ENCODE assay signal across 25 cellular contexts in genomic region chr11:60859616-60860250, GRCh38. TPM values are rescaled to one million over a fixed set of nuclear protein-coding genes. Genes with fewer than 3 reads are reported as not detected.
DNase-seq lines count a peak whose midpoint lies in the region; ATAC-seq and TF ChIP-seq lines count a peak whose summit lies in the region.
"Had no signal": no experiment of that assay in that cellular context is flagged by ENCODE, and none has a peak within 500 bp of the region (broad histone marks: within the 10 kb centered on the region; RNA-seq: fewer than 3 reads in every experiment).

No MANE protein-coding gene starts in this region.

- H3K4me3 Mint-ChIP-seq in stimulated activated memory B cell treated with anti-CD40 and anti-IgM and Interleukin-4, amounts not matched to agents 10 μg/mL and 1 μg/mL and 100 μg/mL, for 72 hours = no peak overlapping the region
- H3K4me3 Mint-ChIP-seq: activated T-helper 1 cell treated with anti-CD3 and anti-CD28 coated beads, Interleukin-12 subunit alpha, Interleukin-12 subunit beta, Interleukin-2, Interleukin-4 antibody, amounts not matched to agents 30 ng/mL and 10 ng/mL and 1 ng/mL, durations not matched to agents 14 hours and 24 hours and 36 hours; brain; endodermal cell; stimulated activated naive CD8-positive, alpha-beta T cell treated with anti-CD3 and anti-CD28 coated beads, Interleukin-15, Interleukin-2, amounts not matched to agents 100 ng/mL and 50 ng/mL, for 24 hours had no signal

- no peak overlapping the region for H2AFZ ChIP-seq in osteoblast (ENCODE audit: low read length)

- H3K27ac ChIP-seq in KOPT-K1 (ENCODE audit: low read depth, low read length, poor library complexity, severe bottlenecking) = peak overlapping the region; percentile 3
- no peak overlapping the region for H3K27ac ChIP-seq in osteoblast (ENCODE audit: low read depth, low read length)
- H3K27ac ChIP-seq: left lung had no signal

- no peaks in the 10 kb centered on the region for H3K79me2 ChIP-seq in osteoblast (ENCODE audit: insufficient read depth, low read length)

- H3K4me2 ChIP-seq in osteoblast (ENCODE audit: insufficient read depth, low read length) = no peak overlapping the region

- H3K27ac Mint-ChIP-seq in stimulated activated memory B cell treated with anti-CD40 and anti-IgM and Interleukin-4, amounts not matched to agents 10 μg/mL and 1 μg/mL and 100 μg/mL, for 72 hours = no peak overlapping the region
- H3K27ac Mint-ChIP-seq: brain, endodermal cell had no signal

- H3K27me3 ChIP-seq in osteoblast (ENCODE audit: insufficient read depth, low read length) = peaks cover 3% of the 10 kb centered on the region

- no peaks in the 10 kb centered on the region for H4K20me1 ChIP-seq in osteoblast (ENCODE audit: insufficient read depth, low read length)

- no peaks in the 10 kb centered on the region for H3K4me1 ChIP-seq in osteoblast (ENCODE audit: insufficient read depth, low read length)
- H3K4me1 ChIP-seq: left lung had no signal

- H3K36me3 ChIP-seq in KOPT-K1 (ENCODE audit: insufficient read depth, low read length) (no peaks in the 10 kb centered on the region), osteoblast (ENCODE audit: insufficient read depth, low read length) (no peaks in the 10 kb centered on the region)
- H3K36me3 ChIP-seq: left lung had no signal

- H3K9me3 Mint-ChIP-seq in stimulated activated memory B cell treated with anti-CD40 and anti-IgM and Interleukin-4, amounts not matched to agents 10 μg/mL and 1 μg/mL and 100 μg/mL, for 72 hours = no peaks in the 10 kb centered on the region
- H3K9me3 Mint-ChIP-seq: activated T-helper 1 cell treated with anti-CD3 and anti-CD28 coated beads, Interleukin-12 subunit alpha, Interleukin-12 subunit beta, Interleukin-2, Interleukin-4 antibody, amounts not matched to agents 30 ng/mL and 10 ng/mL and 1 ng/mL, durations not matched to agents 14 hours and 24 hours and 36 hours; brain; endodermal cell; stimulated activated naive CD8-positive, alpha-beta T cell treated with anti-CD3 and anti-CD28 coated beads, Interleukin-15, Interleukin-2, amounts not matched to agents 100 ng/mL and 50 ng/mL, for 24 hours had no signal

- H3K4me1 Mint-ChIP-seq in stimulated activated memory B cell treated with anti-CD40 and anti-IgM and Interleukin-4, amounts not matched to agents 10 μg/mL and 1 μg/mL and 100 μg/mL, for 72 hours = no peaks in the 10 kb centered on the region
- H3K4me1 Mint-ChIP-seq: endodermal cell had no signal

- intact Hi-C loops in head of caudate nucleus (cut with DNase I) = no loop called here

- H3K27me3 Mint-ChIP-seq in stimulated activated memory B cell treated with anti-CD40 and anti-IgM and Interleukin-4, amounts not matched to agents 10 μg/mL and 1 μg/mL and 100 μg/mL, for 72 hours = peaks cover 8% of the 10 kb centered on the region
- H3K27me3 Mint-ChIP-seq: stimulated activated naive CD8-positive, alpha-beta T cell treated with anti-CD3 and anti-CD28 coated beads, Interleukin-15, Interleukin-2, amounts not matched to agents 100 ng/mL and 50 ng/mL, for 24 hours had no signal

- TF ChIP-seq CTCF in osteoblast (IDR thresholded peaks at IDR 0.05; ENCODE audit: extremely low read depth, low read depth, low read length) = no peak

- peak; percentile 78 for DNase-seq in Ammon's horn (ENCODE audit: low spot score)
- peak in 31 of 42 donors; percentile 28 to 80 (median 54) for DNase-seq in head of caudate nucleus
- peak; percentile 9 for DNase-seq in osteoblast (ENCODE audit: insufficient read length, low spot score, missing footprints)
- DNase-seq in iPS-NIHi7 (ENCODE audit: extremely low spot score) = no peak
- DNase-seq in DMS53 treated with DMSO at 0.1 percent for 48 hours (lab: John Stamatoyannopoulos, UW; ENCODE audit: unreplicated experiment) = no peak
- DNase-seq: ACHN; activated CD4-positive, alpha-beta T cell treated with anti-CD3 and anti-CD28 coated beads for 4 hours; DMS153; endodermal cell; NCI-H1436 treated with DMSO at 0.1 percent for 48 hours; NCI-H524 treated with DMSO at 0.1 percent for 48 hours; stimulated activated CD4-positive, alpha-beta T cell treated with anti-CD3 and anti-CD28 coated beads, Interleukin-4, amount 100 ng/mL, for 1 hour; T-helper 2 cell; trophoblast cell had no signal

- ATAC-seq in GM19351 (IDR thresholded peaks at IDR 0.05; ENCODE audit: unreplicated experiment) = no peak
- ATAC-seq in stimulated activated memory B cell treated with anti-CD40 and anti-IgM and Interleukin-4, amounts not matched to agents 10 μg/mL and 1 μg/mL and 100 μg/mL, for 72 hours = no peak
- ATAC-seq: HCT116, K562, left lung had no signal

- H3K9me3 ChIP-seq in KOPT-K1 (ENCODE audit: insufficient read depth, low read length, poor library complexity, severe bottlenecking) = no peaks in the 10 kb centered on the region
- no peaks in the 10 kb centered on the region for H3K9me3 ChIP-seq in osteoblast (ENCODE audit: low read depth, low read length)
- H3K9me3 ChIP-seq: left lung had no signal

- H3K4me3 ChIP-seq in osteoblast (ENCODE audit: insufficient read depth, low read length) = no peak overlapping the region
- H3K4me3 ChIP-seq: K562, left lung had no signal

- H3K36me3 Mint-ChIP-seq in stimulated activated memory B cell treated with anti-CD40 and anti-IgM and Interleukin-4, amounts not matched to agents 10 μg/mL and 1 μg/mL and 100 μg/mL, for 72 hours = no peaks in the 10 kb centered on the region
- H3K36me3 Mint-ChIP-seq: brain had no signal

RNA-seq across cellular contexts. Expression of gene PTGDR2, which starts 4.0 kb away (rescaled TPM):
- not detected in 2 replicates for total RNA-seq in osteoblast

RNA-seq across cellular contexts. Expression of gene ZP1, which starts 7.6 kb away (rescaled TPM):
- under 0.01 and 0.36 TPM in 2 replicates for total RNA-seq in osteoblast
- total RNA-seq: activated T-helper 1 cell treated with anti-CD3 and anti-CD28 coated beads, Interleukin-12 subunit alpha, Interleukin-12 subunit beta, Interleukin-2, Interleukin-4 antibody, amounts not matched to agents 30 ng/mL and 10 ng/mL and 1 ng/mL, durations not matched to agents 14 hours and 24 hours and 36 hours; endodermal cell; fibroblast of lung; K562; left lung; pulmonary artery endothelial cell had no signal

RNA-seq across cellular contexts. Expression of gene CCDC86, which starts 17.8 kb away (rescaled TPM):
- 6.2 and 7.4 TPM in 2 replicates for total RNA-seq in osteoblast

RNA-seq across cellular contexts. Expression of gene PRPF19, which starts 46.7 kb away (rescaled TPM):
- 39.8 and 46.0 TPM in 2 replicates for total RNA-seq in osteoblast

RNA-seq across cellular contexts. Expression of gene TMEM109, which starts 54.2 kb away (rescaled TPM):
- total RNA-seq in osteoblast = 36.6 and 38.6 TPM in 2 replicates

Comparison
In these comparisons a context has a peak if more than half of its experiments do, and no peak if none do; other contexts are left out.
1. DNase-seq: peak in Ammon's horn (single experiment), head of caudate nucleus (31 of 42) and osteoblast (single experiment); none in iPS-NIHi7 (single experiment) and DMS53 treated with DMSO at 0.1 percent for 48 hours (single experiment).